In genomic region chr11:31874631-31875191, GRCh38 we compare ENCODE assay signal across 1 cellular context.
TF ChIP-seq lines count a peak whose summit lies in the region.

No MANE protein-coding gene starts in this region.

TF ChIP-seq in HEK293, 187 proteins besides CTCF, POLR2A, EP300 and RAD21 (continued from another document and continues in another):
- TF ChIP-seq ZNF677 (tag by site-specific recombination; IDR thresholded peaks at IDR 0.05) (no peak), ZFP69B (tag by site-specific recombination; IDR thresholded peaks at IDR 0.05) (no peak), ZNF600 (tag by site-specific recombination; IDR thresholded peaks at IDR 0.05) (0 out of 2 replicates have a peak, but pooled peaks have one; percentile 18), ZNF843 (tag by site-specific recombination; IDR thresholded peaks at IDR 0.05) (0 out of 2 replicates have a peak, but pooled peaks have one; percentile 36), ZNF518A (tag by site-specific recombination; conservative IDR thresholded peaks at IDR 0.05; ENCODE audit: low read depth) (no peak), GLI2 (tag by site-specific recombination; IDR thresholded peaks at IDR 0.05; ENCODE audit: borderline replicate concordance, low read depth) (no peak), ZNF473 (tag by site-specific recombination; IDR thresholded peaks at IDR 0.05) (no peak), ZBTB7A (tag by site-specific recombination; IDR thresholded peaks at IDR 0.05; ENCODE audit: low read depth) (no peak), ZIC2 (tag by site-specific recombination; IDR thresholded peaks at IDR 0.05) (no peak; the same call in 1 of the 2 replicates), ZNF639 (tag by site-specific recombination; IDR thresholded peaks at IDR 0.05) (peak; percentile 59), PATZ1 (tag by site-specific recombination; IDR thresholded peaks at IDR 0.05) (peak; percentile 34; the same call in 1 of the 2 replicates), ZBTB11 (tag by site-specific recombination; conservative IDR thresholded peaks at IDR 0.05; ENCODE audit: low read depth) (no peak), ZSCAN23 (tag by site-specific recombination; IDR thresholded peaks at IDR 0.05) (no peak), HOXA7 (CRISPR knock-in tag; IDR thresholded peaks at IDR 0.05; ENCODE audit: borderline replicate concordance) (no peak), OVOL3 (tag by site-specific recombination; IDR thresholded peaks at IDR 0.05) (no peak), ZBTB6 (tag by site-specific recombination; IDR thresholded peaks at IDR 0.05) (no peak), KLF8 (tag by site-specific recombination; IDR thresholded peaks at IDR 0.05) (no peak), ZFP3 (tag by site-specific recombination; IDR thresholded peaks at IDR 0.05; ENCODE audit: low read depth) (no peak), ZNF280D (tag by site-specific recombination; IDR thresholded peaks at IDR 0.05) (no peak), ZNF324 (tag by site-specific recombination; IDR thresholded peaks at IDR 0.05) (no peak), SALL2 (tag by site-specific recombination; IDR thresholded peaks at IDR 0.05; ENCODE audit: borderline replicate concordance) (no peak), ZNF830 (tag by site-specific recombination; IDR thresholded peaks at IDR 0.05; ENCODE audit: low read depth) (no peak), ZNF10 (tag by site-specific recombination; IDR thresholded peaks at IDR 0.05) (peak; percentile 63; the same call in 1 of the 2 replicates), KLF16 (tag by site-specific recombination; IDR thresholded peaks at IDR 0.05) (no peak), ZNF366 (tag by site-specific recombination; conservative IDR thresholded peaks at IDR 0.05) (peak; percentile 68), ZNF558 (tag by site-specific recombination; IDR thresholded peaks at IDR 0.05) (no peak), ZNF350 (tag by site-specific recombination; IDR thresholded peaks at IDR 0.05) (no peak), AEBP2 (tag by site-specific recombination; IDR thresholded peaks at IDR 0.05; ENCODE audit: borderline replicate concordance) (no peak), SCRT2 (tag by site-specific recombination; IDR thresholded peaks at IDR 0.05) (no peak), SCRT1 (tag by site-specific recombination; IDR thresholded peaks at IDR 0.05; ENCODE audit: borderline replicate concordance) (no peak), ZNF311 (tag by site-specific recombination; IDR thresholded peaks at IDR 0.05; ENCODE audit: borderline replicate concordance) (no peak)
- TF ChIP-seq, protein P1, sequence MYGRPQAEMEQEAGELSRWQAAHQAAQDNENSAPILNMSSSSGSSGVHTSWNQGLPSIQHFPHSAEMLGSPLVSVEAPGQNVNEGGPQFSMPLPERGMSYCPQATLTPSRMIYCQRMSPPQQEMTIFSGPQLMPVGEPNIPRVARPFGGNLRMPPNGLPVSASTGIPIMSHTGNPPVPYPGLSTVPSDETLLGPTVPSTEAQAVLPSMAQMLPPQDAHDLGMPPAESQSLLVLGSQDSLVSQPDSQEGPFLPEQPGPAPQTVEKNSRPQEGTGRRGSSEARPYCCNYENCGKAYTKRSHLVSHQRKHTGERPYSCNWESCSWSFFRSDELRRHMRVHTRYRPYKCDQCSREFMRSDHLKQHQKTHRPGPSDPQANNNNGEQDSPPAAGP (tag by site-specific recombination; IDR thresholded peaks at IDR 0.05): no peak
- TF ChIP-seq, protein P2, sequence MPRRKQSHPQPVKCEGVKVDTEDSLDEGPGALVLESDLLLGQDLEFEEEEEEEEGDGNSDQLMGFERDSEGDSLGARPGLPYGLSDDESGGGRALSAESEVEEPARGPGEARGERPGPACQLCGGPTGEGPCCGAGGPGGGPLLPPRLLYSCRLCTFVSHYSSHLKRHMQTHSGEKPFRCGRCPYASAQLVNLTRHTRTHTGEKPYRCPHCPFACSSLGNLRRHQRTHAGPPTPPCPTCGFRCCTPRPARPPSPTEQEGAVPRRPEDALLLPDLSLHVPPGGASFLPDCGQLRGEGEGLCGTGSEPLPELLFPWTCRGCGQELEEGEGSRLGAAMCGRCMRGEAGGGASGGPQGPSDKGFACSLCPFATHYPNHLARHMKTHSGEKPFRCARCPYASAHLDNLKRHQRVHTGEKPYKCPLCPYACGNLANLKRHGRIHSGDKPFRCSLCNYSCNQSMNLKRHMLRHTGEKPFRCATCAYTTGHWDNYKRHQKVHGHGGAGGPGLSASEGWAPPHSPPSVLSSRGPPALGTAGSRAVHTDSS (tag by site-specific recombination; IDR thresholded peaks at IDR 0.05): no peak
- TF ChIP-seq, protein P3, sequence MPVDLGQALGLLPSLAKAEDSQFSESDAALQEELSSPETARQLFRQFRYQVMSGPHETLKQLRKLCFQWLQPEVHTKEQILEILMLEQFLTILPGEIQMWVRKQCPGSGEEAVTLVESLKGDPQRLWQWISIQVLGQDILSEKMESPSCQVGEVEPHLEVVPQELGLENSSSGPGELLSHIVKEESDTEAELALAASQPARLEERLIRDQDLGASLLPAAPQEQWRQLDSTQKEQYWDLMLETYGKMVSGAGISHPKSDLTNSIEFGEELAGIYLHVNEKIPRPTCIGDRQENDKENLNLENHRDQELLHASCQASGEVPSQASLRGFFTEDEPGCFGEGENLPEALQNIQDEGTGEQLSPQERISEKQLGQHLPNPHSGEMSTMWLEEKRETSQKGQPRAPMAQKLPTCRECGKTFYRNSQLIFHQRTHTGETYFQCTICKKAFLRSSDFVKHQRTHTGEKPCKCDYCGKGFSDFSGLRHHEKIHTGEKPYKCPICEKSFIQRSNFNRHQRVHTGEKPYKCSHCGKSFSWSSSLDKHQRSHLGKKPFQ (tag by site-specific recombination; IDR thresholded peaks at IDR 0.05): no peak
